ENCODE assay signal across 8 cellular contexts in genomic region chr19:1478934-1479707, GRCh38. TPM values are rescaled to one million over a fixed set of nuclear protein-coding genes. Genes with fewer than 3 reads are reported as not detected.
A peak's percentile ranks its signal among the peaks of the same experiment; 100 is the strongest.
DNase-seq lines count a peak whose midpoint lies in the region; ATAC-seq and TF ChIP-seq lines count a peak whose summit lies in the region.

TSS of gene C19orf25 (minus strand) at chr19:1479215. CDS start at chr19:1478903, 312 bp downstream.

- H3K27ac Mint-ChIP-seq in activated naive CD4-positive, alpha-beta T cell treated with anti-CD3 and anti-CD28 coated beads, Interleukin-2, amount 50 U/mL, for 24 hours = peak within 1 kb of the TSS; percentile 99

- TF ChIP-seq CTCF in omental fat pad (IDR thresholded peaks at IDR 0.05) = no peak

- ATAC-seq in HG02571 (IDR thresholded peaks at IDR 0.05; ENCODE audit: unreplicated experiment) (peak; percentile 71), omental fat pad (ENCODE audit: low FRiP score) (peak; percentile 87)

- H3K27me3 Mint-ChIP-seq in activated naive CD4-positive, alpha-beta T cell treated with anti-CD3 and anti-CD28 coated beads, Interleukin-2, amount 50 U/mL, for 24 hours = no peaks in the 10 kb centered on the region

- H3K27ac ChIP-seq in temporal lobe (ENCODE audit: low read depth, low read length) = no peak within 1 kb of the TSS

- H3K9me3 Mint-ChIP-seq in activated naive CD4-positive, alpha-beta T cell treated with anti-CD3 and anti-CD28 coated beads, Interleukin-2, amount 50 U/mL, for 24 hours = no peaks in the 10 kb centered on the region

- H3K4me1 Mint-ChIP-seq in activated naive CD4-positive, alpha-beta T cell treated with anti-CD3 and anti-CD28 coated beads, Interleukin-2, amount 50 U/mL, for 24 hours = peaks cover 17% of the 10 kb centered on the region

- peak within 1 kb of the TSS; percentile 99 for H3K4me3 Mint-ChIP-seq in activated naive CD4-positive, alpha-beta T cell treated with anti-CD3 and anti-CD28 coated beads, Interleukin-2, amount 50 U/mL, for 24 hours

- H3K36me3 Mint-ChIP-seq in activated naive CD4-positive, alpha-beta T cell treated with anti-CD3 and anti-CD28 coated beads, Interleukin-2, amount 50 U/mL, for 24 hours = peaks cover 2% of the 10 kb centered on the region

- DNase-seq in GM04503 (ENCODE audit: low read depth) = peak; percentile 60
- peak; percentile 90 for DNase-seq in NCI-H1105 (lab: John Stamatoyannopoulos, UW)
- DNase-seq in SKM-1 (lab: John Stamatoyannopoulos, UW; ENCODE audit: unreplicated experiment) = peak; percentile 87
- peak; percentile 52 for DNase-seq in glomerular endothelial cell (ENCODE audit: extremely low read depth, low read depth, low spot score)
- peak; percentile 74 for DNase-seq in omental fat pad (ENCODE audit: low spot score)

RNA-seq across cellular contexts. Expression of gene C19orf25, which starts in this region (rescaled TPM):
- 36.0 and 41.9 TPM in 2 replicates for total RNA-seq in glomerular endothelial cell
- 10 to 100 TPM; 17.6 to 26.2 (median 20.6) TPM for total RNA-seq in omental fat pad
- total RNA-seq in temporal lobe = 13.5 TPM
